Comparison of ENCODE assay signal across 8 cellular contexts in the genomic region with DNA sequence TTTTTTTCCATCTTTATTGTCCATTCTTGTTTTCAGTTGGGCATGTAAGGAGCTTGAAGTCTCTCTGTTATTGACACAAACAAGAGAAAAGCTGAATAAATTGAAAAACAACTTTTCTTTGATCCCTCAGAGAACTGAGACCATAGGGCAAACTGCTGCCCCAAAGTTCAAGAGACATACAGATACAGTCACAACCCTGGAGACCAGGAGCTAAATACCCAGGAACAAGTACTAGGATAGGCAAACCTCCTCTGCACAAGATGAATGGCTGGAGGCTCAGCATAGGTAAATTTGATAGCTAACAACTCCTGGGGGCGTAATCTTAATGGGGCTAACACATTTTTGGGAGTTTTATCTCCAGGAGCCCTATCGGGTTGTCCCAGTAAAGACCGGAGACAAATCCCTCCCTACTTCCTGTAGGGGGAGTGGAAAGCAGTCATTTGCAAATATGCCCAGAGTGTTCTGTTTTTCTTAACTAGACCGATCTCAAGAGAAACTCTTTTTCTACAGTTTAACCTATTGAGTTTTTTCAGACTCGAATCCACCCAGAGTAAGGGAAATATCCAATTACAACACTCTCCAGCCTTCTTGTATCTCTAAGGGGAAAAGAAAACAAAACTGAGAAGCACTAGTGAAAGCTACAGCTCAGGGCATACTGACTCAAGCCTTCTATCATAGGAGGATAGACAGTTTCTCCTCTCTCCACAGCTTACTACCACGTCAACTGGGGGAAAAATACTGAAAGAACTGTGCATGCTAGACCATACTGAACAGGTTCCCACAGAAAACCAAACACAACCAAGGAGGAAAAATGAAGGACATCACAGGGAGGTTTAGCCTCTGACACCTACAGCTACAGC.
DNase-seq lines count a peak whose midpoint lies in the region; ATAC-seq lines count a peak whose summit lies in the region.

No MANE protein-coding gene starts in this region.

- ATAC-seq in GM18520 (IDR thresholded peaks at IDR 0.05; ENCODE audit: unreplicated experiment): peak; percentile 54
- ATAC-seq in HG02588 (IDR thresholded peaks at IDR 0.05; ENCODE audit: unreplicated experiment): peak; percentile 85

- peak; percentile 71 for DNase-seq in OCI-M1 (lab: John Stamatoyannopoulos, UW)
- DNase-seq in iris pigment epithelial cell (ENCODE audit: low read depth): peak; percentile 14
- DNase-seq in NCI-H446 (lab: John Stamatoyannopoulos, UW): no peak
- DNase-seq in NCI-H2081 (lab: John Stamatoyannopoulos, UW): no peak
- DNase-seq in activated gamma-delta T cell treated with Interleukin-2 at 50 U/mL for 16 hours: no peak
- DNase-seq in NCI-H526 treated with DMSO at 0.1 percent for 48 hours (lab: John Stamatoyannopoulos, UW): no peak

Comparison
In these comparisons a context has a peak if more than half of its experiments do, and no peak if none do; other contexts are left out.
1. DNase-seq: peak in OCI-M1 (single experiment) and iris pigment epithelial cell (single experiment); none in NCI-H446 (0 of 2), NCI-H2081 (0 of 2), activated gamma-delta T cell treated with Interleukin-2 at 50 U/mL for 16 hours (single experiment) and NCI-H526 treated with DMSO at 0.1 percent for 48 hours (single experiment).